In the genomic region with DNA sequence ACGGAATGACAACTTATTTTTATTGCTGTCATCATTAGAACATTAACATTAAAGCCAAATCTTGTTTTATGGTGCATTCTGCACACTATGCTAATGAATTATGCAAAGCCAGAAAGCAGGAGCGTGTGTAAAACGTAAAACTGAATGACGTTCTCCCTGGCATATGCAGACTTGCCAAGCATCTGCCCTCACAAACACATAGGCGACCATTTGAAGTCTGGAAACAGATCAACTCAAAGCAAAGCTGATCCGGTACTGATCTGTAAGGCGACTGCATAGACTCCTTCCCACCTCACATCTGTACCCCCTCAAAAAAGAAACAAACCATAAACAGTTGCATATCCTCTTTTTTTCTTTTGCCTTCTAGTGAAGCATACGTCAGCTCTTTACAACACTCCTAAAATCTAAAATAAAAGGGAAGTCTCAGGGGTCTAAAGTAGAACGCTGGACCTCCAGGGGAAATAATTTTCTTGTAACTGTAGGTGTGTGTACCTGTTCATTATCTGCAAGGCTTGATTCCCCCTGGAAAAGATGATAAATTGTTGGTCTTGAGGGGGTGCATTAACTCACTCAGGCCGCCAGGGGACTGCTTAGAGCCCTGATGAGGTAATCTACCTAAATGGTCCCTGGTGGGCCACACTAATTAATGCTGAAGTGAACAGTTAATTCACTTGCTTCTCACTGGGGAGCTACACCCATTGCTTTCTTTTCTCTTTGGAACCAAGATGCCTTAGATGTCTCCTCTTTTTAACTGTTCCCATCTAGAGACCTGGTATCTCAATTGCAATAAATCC, we compare ENCODE assay signal across 8 cellular contexts.
DNase-seq lines count a peak whose midpoint lies in the region; ATAC-seq, FAIRE-seq and TF ChIP-seq lines count a peak whose summit lies in the region.

No MANE protein-coding gene starts in this region.

- H3K9ac ChIP-seq in muscle layer of colon (ENCODE audit: low read length) = no peak overlapping the region

- H3K27ac ChIP-seq in RWPE2 (ENCODE audit: poor library complexity, severe bottlenecking) = no peak overlapping the region
- peak overlapping the region; percentile 28 for H3K27ac ChIP-seq in muscle layer of colon (ENCODE audit: low read depth, low read length)
- H3K27ac ChIP-seq in Peyer's patch = peak overlapping the region in 1 of 4 donors; percentile 17

- H3K27me3 ChIP-seq in RWPE2 (ENCODE audit: insufficient read depth, poor library complexity, severe bottlenecking) (no peaks in the 10 kb centered on the region), muscle layer of colon (ENCODE audit: control insufficient read depth in 1 of 2, insufficient read depth in 2 of 2, low read length in 2 of 2) (no peaks in the 10 kb centered on the region), Peyer's patch (no peaks in the 10 kb centered on the region)

- DNase-seq in GM12892 (ENCODE audit: insufficient read length) = no peak
- no peak for DNase-seq in RWPE2 (ENCODE audit: low spot score)
- DNase-seq in Peyer's patch = no peak
- DNase-seq in natural killer cell treated with Interleukin-12 subunit alpha and Interleukin-12 subunit beta and Interleukin-15 and Interleukin-18, amount 100 ng/mL, for 72 hours (ENCODE audit: low spot score) = no peak
- DNase-seq in NCI-H345 (lab: John Stamatoyannopoulos, UW) = no peak
- DNase-seq in NCI-H2029 (lab: John Stamatoyannopoulos, UW) = no peak

- peaks cover 5% of the 10 kb centered on the region for H3K36me3 Mint-ChIP-seq in natural killer cell treated with Interleukin-12 subunit alpha and Interleukin-12 subunit beta and Interleukin-15 and Interleukin-18, amount 100 ng/mL, for 72 hours

- H3K4me1 ChIP-seq in RWPE2 (ENCODE audit: insufficient read depth, poor library complexity, severe bottlenecking) (no peaks in the 10 kb centered on the region), muscle layer of colon (ENCODE audit: insufficient read depth, low read length) (peaks cover 75% of the 10 kb centered on the region), Peyer's patch (peaks cover 0 to 12% (median 4%) of the 10 kb centered on the region in 4 donors)

- H3K9me3 ChIP-seq in RWPE2 (ENCODE audit: severe bottlenecking) = no peaks in the 10 kb centered on the region
- H3K9me3 ChIP-seq in muscle layer of colon (ENCODE audit: low read length) = no peaks in the 10 kb centered on the region
- no peaks in the 10 kb centered on the region for H3K9me3 ChIP-seq in Peyer's patch

- H3K4me1 Mint-ChIP-seq in natural killer cell treated with Interleukin-12 subunit alpha and Interleukin-12 subunit beta and Interleukin-15 and Interleukin-18, amount 100 ng/mL, for 72 hours (ENCODE audit: low read depth in 2 of 2) = no peaks in the 10 kb centered on the region

- no peaks in the 10 kb centered on the region for H3K9me3 Mint-ChIP-seq in natural killer cell treated with Interleukin-12 subunit alpha and Interleukin-12 subunit beta and Interleukin-15 and Interleukin-18, amount 100 ng/mL, for 72 hours

- H3K4me3 Mint-ChIP-seq in natural killer cell treated with Interleukin-12 subunit alpha and Interleukin-12 subunit beta and Interleukin-15 and Interleukin-18, amount 100 ng/mL, for 72 hours = no peak overlapping the region

- no peak overlapping the region for H3K27ac Mint-ChIP-seq in natural killer cell treated with Interleukin-12 subunit alpha and Interleukin-12 subunit beta and Interleukin-15 and Interleukin-18, amount 100 ng/mL, for 72 hours

- H3K27me3 Mint-ChIP-seq in natural killer cell treated with Interleukin-12 subunit alpha and Interleukin-12 subunit beta and Interleukin-15 and Interleukin-18, amount 100 ng/mL, for 72 hours = no peaks in the 10 kb centered on the region

- H3K4me3 ChIP-seq in RWPE2 (ENCODE audit: severe bottlenecking) (no peak overlapping the region), muscle layer of colon (ENCODE audit: low read depth in 1 of 2, low read length in 2 of 2) (peak overlapping the region in 1 of 2 donors; percentile 4), Peyer's patch (no peak overlapping the region)

- peak; percentile 25 for TF ChIP-seq CTCF in RWPE2 (IDR thresholded peaks at IDR 0.05; ENCODE audit: poor library complexity, severe bottlenecking)
- TF ChIP-seq CTCF in Peyer's patch (IDR thresholded peaks at IDR 0.05) = no peak

- FAIRE-seq in GM12892 (lab: Jason Lieb, UNC) = peak; percentile 67

- peak; percentile 83 for ATAC-seq in HG02798 (IDR thresholded peaks at IDR 0.05; ENCODE audit: poor library complexity, unreplicated experiment)
- ATAC-seq in RWPE2 (ENCODE audit: low read depth) = no peak
- no peak for ATAC-seq in natural killer cell treated with Interleukin-12 subunit alpha and Interleukin-12 subunit beta and Interleukin-15 and Interleukin-18, amount 100 ng/mL, for 72 hours

- no peak for TF ChIP-seq POLR2A in GM12892 (IDR thresholded peaks at IDR 0.05; ENCODE audit: low read depth, low read length)
- TF ChIP-seq POLR2A in Peyer's patch (IDR thresholded peaks at IDR 0.05) = no peak

- H3K36me3 ChIP-seq in RWPE2 (ENCODE audit: low read depth) (peaks cover 8% of the 10 kb centered on the region), muscle layer of colon (ENCODE audit: insufficient read depth, low read length) (no peaks in the 10 kb centered on the region), Peyer's patch (no peaks in the 10 kb centered on the region)
